In the genomic region with DNA sequence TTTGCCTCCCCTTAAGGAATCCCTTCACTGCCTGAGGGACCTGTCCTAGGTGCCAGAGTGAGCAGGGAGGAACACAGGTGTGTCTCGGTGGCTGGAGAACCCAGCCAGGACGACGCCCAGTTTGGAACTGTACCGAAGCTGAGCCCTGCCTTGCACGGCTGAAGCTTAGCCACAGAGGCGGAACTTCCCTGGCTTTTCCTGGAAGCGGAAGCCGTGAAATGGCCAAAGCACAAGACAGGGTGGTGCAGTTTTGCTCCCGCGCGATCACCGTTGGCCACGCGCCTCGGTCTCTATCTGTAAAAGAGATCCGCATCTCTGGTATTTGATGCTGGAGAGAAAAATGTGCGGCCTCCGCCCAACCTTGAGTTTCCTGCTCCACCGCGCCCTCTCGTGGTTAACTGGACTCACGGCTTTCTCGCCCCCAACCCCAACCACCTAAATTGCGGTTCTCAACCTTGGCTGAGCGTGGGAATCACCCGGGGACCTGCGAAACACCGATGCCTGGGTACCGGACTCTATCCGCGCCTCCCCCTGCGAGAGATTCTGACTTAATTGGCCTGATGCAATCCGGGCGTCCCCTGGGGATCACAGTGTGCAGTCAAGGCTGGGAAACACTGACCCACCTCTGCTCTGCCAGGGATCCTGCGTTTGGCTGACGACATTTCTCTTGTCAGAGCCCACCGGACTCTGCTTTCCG, we compare ENCODE assay signal across 8 cellular contexts.
DNase-seq lines count a peak whose midpoint lies in the region; ATAC-seq, FAIRE-seq and TF ChIP-seq lines count a peak whose summit lies in the region.

No MANE protein-coding gene starts in this region.

- peak overlapping the region; percentile 80 for H3K27ac Mint-ChIP-seq in activated CD8-positive, alpha-beta T cell treated with anti-CD3 and anti-CD28 coated beads, Interleukin-2, amount 10 ng/mL, durations not matched to agents 7 days and 5 days

- peaks cover 47% of the 10 kb centered on the region for H3K27me3 Mint-ChIP-seq in activated CD8-positive, alpha-beta T cell treated with anti-CD3 and anti-CD28 coated beads, Interleukin-2, amount 10 ng/mL, durations not matched to agents 7 days and 5 days (ENCODE audit: low read depth)

- POLR2A ChIA-PET in activated CD8-positive, alpha-beta T cell treated with anti-CD3 and anti-CD28 coated beads, Interleukin-2, amount 10 ng/mL, durations not matched to agents 7 days and 5 days (lab: Charles Lee) = no interaction called here

- peak overlapping the region; percentile 74 for H3K4me3 Mint-ChIP-seq in activated CD8-positive, alpha-beta T cell treated with anti-CD3 and anti-CD28 coated beads, Interleukin-2, amount 10 ng/mL, durations not matched to agents 7 days and 5 days

- CTCF ChIA-PET in activated CD8-positive, alpha-beta T cell treated with anti-CD3 and anti-CD28 coated beads, Interleukin-2, amount 10 ng/mL, durations not matched to agents 7 days and 5 days (lab: Charles Lee) = interaction anchor here (0.6 to 3.5 kb wide), 10 partner anchors 9 to 150 kb away, joined by 3 to 36 read pairs (median 4); partner anchors contain the start of gene HAPLN3

- no peaks in the 10 kb centered on the region for H3K36me3 Mint-ChIP-seq in activated CD8-positive, alpha-beta T cell treated with anti-CD3 and anti-CD28 coated beads, Interleukin-2, amount 10 ng/mL, durations not matched to agents 7 days and 5 days (ENCODE audit: low read depth)

- DNase-seq in GM12892 (ENCODE audit: insufficient read length) = peak; percentile 39
- peak; percentile 39 for DNase-seq in NCI-H748 treated with DMSO at 0.1 percent for 48 hours (lab: John Stamatoyannopoulos, UW)
- peak; percentile 87 for DNase-seq in activated CD8-positive, alpha-beta T cell treated with anti-CD3 and anti-CD28 coated beads, Interleukin-2, amount 10 ng/mL, durations not matched to agents 7 days and 5 days
- peak; percentile 75 for DNase-seq in effector CD8-positive, alpha-beta T cell (lab: John Stamatoyannopoulos, UW)
- DNase-seq in lung microvascular endothelial cell (ENCODE audit: low read depth in 2 of 2) = peak; percentile 61 to 70
- peak; percentile 66 to 84 (median 77) for DNase-seq in stimulated activated CD4-positive, alpha-beta T cell treated with anti-CD3 and anti-CD28 coated beads, TNF-alpha, amount 100 ng/mL, for 24 hours (ENCODE audit: low read depth in 3 of 3)

- no peak for TF ChIP-seq POLR2A in GM12892 (IDR thresholded peaks at IDR 0.05; ENCODE audit: low read depth, low read length)

- H3K9me3 Mint-ChIP-seq in activated CD8-positive, alpha-beta T cell treated with anti-CD3 and anti-CD28 coated beads, Interleukin-2, amount 10 ng/mL, durations not matched to agents 7 days and 5 days (ENCODE audit: insufficient read depth) = peaks cover 4% of the 10 kb centered on the region

- ATAC-seq in HG03354 (IDR thresholded peaks at IDR 0.05; ENCODE audit: poor library complexity, severe bottlenecking, unreplicated experiment) (peak; percentile 74), HG02840 (IDR thresholded peaks at IDR 0.05; ENCODE audit: low FRiP score, unreplicated experiment) (no peak)
- ATAC-seq in activated CD8-positive, alpha-beta T cell treated with anti-CD3 and anti-CD28 coated beads, Interleukin-2, amount 10 ng/mL, durations not matched to agents 7 days and 5 days = peak; percentile 87

- FAIRE-seq in GM12892 (lab: Jason Lieb, UNC) = peak; percentile 53

- H3K4me1 Mint-ChIP-seq in activated CD8-positive, alpha-beta T cell treated with anti-CD3 and anti-CD28 coated beads, Interleukin-2, amount 10 ng/mL, durations not matched to agents 7 days and 5 days (ENCODE audit: low read depth) = peaks cover 31% of the 10 kb centered on the region
